In genomic region chr14:104678901-104679705, GRCh38 we compare ENCODE assay signal across 9 cellular contexts. TPM values are rescaled to one million over a fixed set of nuclear protein-coding genes. Genes with fewer than 3 reads are reported as not detected.
A peak's percentile ranks its signal among the peaks of the same experiment; 100 is the strongest.
DNase-seq lines count a peak whose midpoint lies in the region; ATAC-seq and TF ChIP-seq lines count a peak whose summit lies in the region.
"Had no signal": no experiment of that assay in that cellular context is flagged by ENCODE, and none has a peak within 500 bp of the region (broad histone marks: within the 10 kb centered on the region; RNA-seq: fewer than 3 reads in every experiment).

No MANE protein-coding gene starts in this region.

- peak overlapping the region; percentile 19 for H3K4me3 Mint-ChIP-seq in stimulated activated memory B cell treated with anti-CD40 and anti-IgM and Interleukin-4, amounts not matched to agents 10 μg/mL and 1 μg/mL and 100 μg/mL, for 72 hours

- peaks cover 12% of the 10 kb centered on the region for H3K9me3 Mint-ChIP-seq in stimulated activated memory B cell treated with anti-CD40 and anti-IgM and Interleukin-4, amounts not matched to agents 10 μg/mL and 1 μg/mL and 100 μg/mL, for 72 hours

- H3K9me3 ChIP-seq in left lung: no peaks in the 10 kb centered on the region

- H3K4me3 ChIP-seq in HL-60 (replicated peaks; ENCODE audit: insufficient read depth, low read length) (no peak overlapping the region), left lung (no peak overlapping the region), H7 (ENCODE audit: insufficient read depth, low read depth, low read length) (no peak overlapping the region)

- no peak for TF ChIP-seq CTCF in HL-60 (IDR thresholded peaks at IDR 0.05; ENCODE audit: insufficient read depth, low read length)
- TF ChIP-seq CTCF in left lung (IDR thresholded peaks at IDR 0.05): no peak

- H3K4me1 ChIP-seq in left lung: peaks cover 41 to 63% of the 10 kb centered on the region in 2 donors

- H3K36me3 Mint-ChIP-seq in stimulated activated memory B cell treated with anti-CD40 and anti-IgM and Interleukin-4, amounts not matched to agents 10 μg/mL and 1 μg/mL and 100 μg/mL, for 72 hours: no peaks in the 10 kb centered on the region

- no peak for ATAC-seq in left lung
- ATAC-seq in stimulated activated memory B cell treated with anti-CD40 and anti-IgM and Interleukin-4, amounts not matched to agents 10 μg/mL and 1 μg/mL and 100 μg/mL, for 72 hours: no peak

- no peaks in the 10 kb centered on the region for H3K36me3 ChIP-seq in left lung
- H3K36me3 ChIP-seq in H7 (replicated peaks; ENCODE audit: control insufficient read depth, insufficient read depth, low read length): no peaks in the 10 kb centered on the region

- intact Hi-C loops in left lung (cut with DNase I): no loop called here

- peak overlapping the region; percentile 87 for H3K27ac Mint-ChIP-seq in stimulated activated memory B cell treated with anti-CD40 and anti-IgM and Interleukin-4, amounts not matched to agents 10 μg/mL and 1 μg/mL and 100 μg/mL, for 72 hours

- H3K4me1 Mint-ChIP-seq in stimulated activated memory B cell treated with anti-CD40 and anti-IgM and Interleukin-4, amounts not matched to agents 10 μg/mL and 1 μg/mL and 100 μg/mL, for 72 hours: peaks cover 50% of the 10 kb centered on the region

- peak overlapping the region; percentile 93 for H3K27ac ChIP-seq in HL-60 (replicated peaks)
- H3K27ac ChIP-seq in left lung: peak overlapping the region; percentile 85 to 90

- H3K27me3 Mint-ChIP-seq in stimulated activated memory B cell treated with anti-CD40 and anti-IgM and Interleukin-4, amounts not matched to agents 10 μg/mL and 1 μg/mL and 100 μg/mL, for 72 hours: no peaks in the 10 kb centered on the region

- DNase-seq in HL-60 (ENCODE audit: low read depth in 1 of 2, low spot score in 1 of 2) (no peak), amygdala (lab: John Stamatoyannopoulos, UW) (peak in 34 of 56 donors; percentile 32 to 88 (median 62)), left lung (peak in 1 of 2 donors; percentile 71), H7 (no peak), mucosa of gallbladder (ENCODE audit: low spot score) (no peak), MV-4-11 (lab: John Stamatoyannopoulos, UW) (no peak), GM19238 (ENCODE audit: insufficient read length, low spot score) (no peak)
- DNase-seq: activated CD4-positive, alpha-beta T cell treated with anti-CD3 and anti-CD28 coated beads for 4 hours had no signal

- no peaks in the 10 kb centered on the region for H3K27me3 ChIP-seq in HL-60 (ENCODE audit: insufficient read depth, poor library complexity, severe bottlenecking)
- H3K27me3 ChIP-seq in left lung: peaks cover 0 to 10% of the 10 kb centered on the region in 2 donors
- H3K27me3 ChIP-seq in H7 (ENCODE audit: control insufficient read depth, insufficient read depth, low read length): no peaks in the 10 kb centered on the region

RNA-seq across cellular contexts. Expression of gene INF2, which starts 10.3 kb away (rescaled TPM):
- total RNA-seq in left lung: 100 to 1,000 TPM; 111 to 120 TPM
- total RNA-seq in H7 (2014; rRNA removed; shearing (Covaris generic)): 62.8 and 78.6 TPM in 2 replicates
- total RNA-seq in mucosa of gallbladder: 306 TPM

RNA-seq across cellular contexts. Expression of gene ADSS1, which starts 44.9 kb away (rescaled TPM):
- total RNA-seq in left lung (1 to 10 TPM; 5.2 to 5.3 TPM), mucosa of gallbladder (49.3 TPM)
- 10.3 and 11.2 TPM in 2 replicates for total RNA-seq in H7 (2014; rRNA removed; shearing (Covaris generic))

Comparison
In these comparisons a context has a peak if more than half of its experiments do, and no peak if none do; other contexts are left out.
1. DNase-seq: peak in amygdala (34 of 56); none in HL-60 (0 of 2), H7 (single experiment), mucosa of gallbladder (single experiment), MV-4-11 (single experiment) and GM19238 (single experiment).